Comparison of ENCODE assay signal across 8 cellular contexts in the genomic region with DNA sequence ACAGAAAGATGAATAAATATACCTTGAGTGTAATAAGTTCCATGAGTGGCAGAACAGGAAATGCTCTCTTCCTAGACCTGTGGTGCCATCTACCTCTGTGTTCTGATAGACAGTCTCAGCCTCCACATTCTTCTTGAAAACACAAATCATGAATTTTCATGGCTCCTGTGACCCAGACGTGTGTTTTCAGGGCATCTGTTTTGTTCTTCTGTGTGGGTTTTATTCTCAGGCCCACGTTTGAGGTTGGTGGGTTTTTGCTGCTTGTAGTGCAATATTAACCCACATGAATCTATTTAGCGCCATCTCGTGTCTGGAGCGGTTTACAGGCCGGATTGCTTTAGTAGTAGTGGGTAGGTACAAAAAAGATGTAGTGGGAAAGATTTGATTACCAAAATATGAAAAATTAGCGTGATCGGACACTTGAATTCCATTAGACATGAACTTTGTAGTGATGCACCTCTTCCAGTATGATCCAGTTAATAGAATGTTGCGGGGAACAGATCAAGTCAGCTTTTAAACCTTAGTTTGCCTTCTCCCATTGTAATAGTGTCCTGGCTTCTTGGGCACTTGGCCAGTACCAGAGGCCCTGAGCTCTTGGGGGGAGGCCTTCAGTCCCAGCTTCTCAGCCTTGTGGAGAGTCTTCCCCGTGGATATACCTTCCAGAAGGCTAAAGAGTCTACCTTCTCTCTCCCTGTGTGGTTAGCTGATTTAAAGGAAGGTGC.
A peak's percentile ranks its signal among the peaks of the same experiment; 100 is the strongest.
DNase-seq lines count a peak whose midpoint lies in the region; ATAC-seq and TF ChIP-seq lines count a peak whose summit lies in the region.

No MANE protein-coding gene starts in this region.

- no peak overlapping the region for H3K4me3 ChIP-seq in fibroblast of pulmonary artery (replicated peaks; ENCODE audit: low read depth, low read length)
- no peak overlapping the region for H3K4me3 ChIP-seq in trophoblast cell (ENCODE audit: low read depth, low read length)

- H3K27ac ChIP-seq in trophoblast cell (ENCODE audit: low read depth, low read length), result no peak overlapping the region

- TF ChIP-seq CTCF in fibroblast of pulmonary artery (IDR thresholded peaks at IDR 0.05; ENCODE audit: low read length, missing control alignments), result peak; percentile 85

- no peak overlapping the region for H4K8ac ChIP-seq in trophoblast cell (ENCODE audit: low read depth, low read length)

- no peaks in the 10 kb centered on the region for H3K9me3 Mint-ChIP-seq in activated CD8-positive, alpha-beta memory T cell treated with anti-CD3 and anti-CD28 coated beads, Interleukin-2, amount 10 ng/mL, durations not matched to agents 7 days and 5 days (ENCODE audit: low read depth)

- no peak overlapping the region for H4K12ac ChIP-seq in trophoblast cell (ENCODE audit: low read depth, low read length)

- H2BK5ac ChIP-seq in trophoblast cell (ENCODE audit: low read depth, low read length, poor library complexity), result no peak overlapping the region

- H3K4me1 ChIP-seq in trophoblast cell (ENCODE audit: control insufficient read depth in 1 of 2, insufficient read depth in 2 of 2, low read length in 2 of 2), result no peaks in the 10 kb centered on the region

- peaks cover 0 to 2% of the 10 kb centered on the region in 2 experiments for H3K36me3 ChIP-seq in trophoblast cell (ENCODE audit: control insufficient read depth in 1 of 2, insufficient read depth in 2 of 2, low read length in 2 of 2)

- H3K4me1 Mint-ChIP-seq in activated CD8-positive, alpha-beta memory T cell treated with anti-CD3 and anti-CD28 coated beads, Interleukin-2, amount 10 ng/mL, durations not matched to agents 7 days and 5 days, result no peaks in the 10 kb centered on the region

- no peak overlapping the region for H3K9ac ChIP-seq in trophoblast cell (ENCODE audit: low read length)

- no peak overlapping the region for H3K23ac ChIP-seq in trophoblast cell (ENCODE audit: low read length)

- H3K14ac ChIP-seq in trophoblast cell (ENCODE audit: low read length), result no peak overlapping the region

- H3K4me2 ChIP-seq in trophoblast cell (ENCODE audit: low read length), result no peak overlapping the region

- peaks cover 33% of the 10 kb centered on the region for H3K27me3 Mint-ChIP-seq in activated CD8-positive, alpha-beta memory T cell treated with anti-CD3 and anti-CD28 coated beads, Interleukin-2, amount 10 ng/mL, durations not matched to agents 7 days and 5 days

- H2BK12ac ChIP-seq in trophoblast cell (ENCODE audit: low read length), result no peak overlapping the region

- H4K91ac ChIP-seq in trophoblast cell (ENCODE audit: low read depth, low read length), result no peak overlapping the region

- H3K36me3 Mint-ChIP-seq in activated CD8-positive, alpha-beta memory T cell treated with anti-CD3 and anti-CD28 coated beads, Interleukin-2, amount 10 ng/mL, durations not matched to agents 7 days and 5 days, result no peaks in the 10 kb centered on the region

- no peak overlapping the region for H3K27ac Mint-ChIP-seq in activated CD8-positive, alpha-beta memory T cell treated with anti-CD3 and anti-CD28 coated beads, Interleukin-2, amount 10 ng/mL, durations not matched to agents 7 days and 5 days

- no peak for ATAC-seq in activated CD8-positive, alpha-beta memory T cell treated with anti-CD3 and anti-CD28 coated beads, Interleukin-2, amount 10 ng/mL, durations not matched to agents 7 days and 5 days
- no peak for ATAC-seq in HG03432 (IDR thresholded peaks at IDR 0.05; ENCODE audit: unreplicated experiment)

- H3K79me2 ChIP-seq in trophoblast cell (ENCODE audit: control insufficient read depth, insufficient read depth, low read length, poor library complexity), result no peaks in the 10 kb centered on the region

- no peaks in the 10 kb centered on the region for H3K9me3 ChIP-seq in trophoblast cell (ENCODE audit: insufficient read depth, low read depth, low read length)

- H3K79me1 ChIP-seq in trophoblast cell (ENCODE audit: low read length), result no peaks in the 10 kb centered on the region

- H3K27me3 ChIP-seq in trophoblast cell (ENCODE audit: insufficient read depth, low read length), result no peaks in the 10 kb centered on the region

- H3K4ac ChIP-seq in trophoblast cell (ENCODE audit: low read depth, low read length), result no peak overlapping the region

- CTCF ChIA-PET in activated CD8-positive, alpha-beta memory T cell treated with anti-CD3 and anti-CD28 coated beads, Interleukin-2, amount 10 ng/mL, durations not matched to agents 7 days and 5 days (lab: Charles Lee), result interaction anchor here (0.7 to 1.3 kb wide), 2 partner anchors 449 to 554 kb away, joined by 3 to 5 read pairs; no protein-coding TSS in a partner anchor

- peak; percentile 43 for DNase-seq in activated CD8-positive, alpha-beta memory T cell treated with anti-CD3 and anti-CD28 coated beads, Interleukin-2, amount 10 ng/mL, durations not matched to agents 7 days and 5 days
- no peak for DNase-seq in activated CD8-positive, alpha-beta memory T cell treated with anti-CD3 and anti-CD28 coated beads, Interleukin-2, amount 50 U/mL, for 48 hours
- DNase-seq in LHCN-M2 (ENCODE audit: low read depth), result peak; percentile 53
- DNase-seq in SK-N-DZ (ENCODE audit: low spot score), result peak; percentile 57
- DNase-seq in fibroblast of pulmonary artery (ENCODE audit: low read depth), result peak; percentile 83
- DNase-seq in trophoblast cell, result peak; percentile 17 to 64
- DNase-seq in T1000 (lab: John Stamatoyannopoulos, UW), result no peak

- H2BK120ac ChIP-seq in trophoblast cell (ENCODE audit: insufficient read depth, low read length, poor library complexity), result no peak overlapping the region

- H2AFZ ChIP-seq in trophoblast cell (ENCODE audit: insufficient read depth, low read length, poor library complexity), result no peak overlapping the region

- no peak overlapping the region for H3K18ac ChIP-seq in trophoblast cell (ENCODE audit: low read length)

- no CpG with 5 or more reads among the region's 10 CpGs for WGBS in trophoblast cell (ENCODE audit: extremely low coverage, insufficient coverage, insufficient read length)

- H3K4me3 Mint-ChIP-seq in activated CD8-positive, alpha-beta memory T cell treated with anti-CD3 and anti-CD28 coated beads, Interleukin-2, amount 10 ng/mL, durations not matched to agents 7 days and 5 days, result no peak overlapping the region

- H2AK5ac ChIP-seq in trophoblast cell (ENCODE audit: low read length), result no peak overlapping the region

Comparison
In these comparisons a context has a peak if more than half of its experiments do, and no peak if none do; other contexts are left out.
1. DNase-seq: peak in activated CD8-positive, alpha-beta memory T cell treated with anti-CD3 and anti-CD28 coated beads, Interleukin-2, amount 10 ng/mL, durations not matched to agents 7 days and 5 days (single experiment), LHCN-M2 (single experiment), SK-N-DZ (single experiment), fibroblast of pulmonary artery (single experiment) and trophoblast cell (2 of 2); none in activated CD8-positive, alpha-beta memory T cell treated with anti-CD3 and anti-CD28 coated beads, Interleukin-2, amount 50 U/mL, for 48 hours (single experiment) and T1000 (single experiment).